1 cellular context compared by ENCODE assay signal in the genomic region with DNA sequence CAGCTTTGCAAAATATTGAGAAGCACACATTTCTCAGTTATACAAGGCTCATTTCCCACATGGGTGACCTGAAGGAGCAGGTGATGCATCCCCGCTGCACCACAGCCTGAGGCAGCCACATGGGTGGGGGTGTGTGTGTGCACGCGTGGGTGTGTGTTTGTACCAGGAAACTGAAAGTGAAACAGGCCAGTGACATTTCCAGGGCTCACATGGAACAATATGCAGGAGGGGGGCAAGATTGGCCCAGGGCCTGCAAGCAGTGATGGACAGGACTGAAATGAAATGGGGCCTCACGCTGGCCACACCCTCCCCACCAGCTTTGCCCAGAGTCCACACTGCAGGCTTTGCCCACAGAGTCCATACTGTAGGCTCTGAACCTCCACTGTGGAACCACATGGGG.
TF ChIP-seq lines count a peak whose summit lies in the region.

No MANE protein-coding gene starts in this region.

TF ChIP-seq in SK-N-SH, 30 proteins besides CTCF, POLR2A, EP300 and RAD21 (continued from another document):
- no peak for TF ChIP-seq REST (IDR thresholded peaks at IDR 0.05; ENCODE audit: low read depth, low read length)
- no peak for TF ChIP-seq NRF1 (IDR thresholded peaks at IDR 0.05; ENCODE audit: low read depth, low read length)
- no peak for TF ChIP-seq FOXM1 (IDR thresholded peaks at IDR 0.05; ENCODE audit: low read depth)
- TF ChIP-seq EZH2phosphoT487 (IDR thresholded peaks at IDR 0.05; ENCODE audit: borderline replicate concordance, low read depth), result no peak
- TF ChIP-seq, protein P1, sequence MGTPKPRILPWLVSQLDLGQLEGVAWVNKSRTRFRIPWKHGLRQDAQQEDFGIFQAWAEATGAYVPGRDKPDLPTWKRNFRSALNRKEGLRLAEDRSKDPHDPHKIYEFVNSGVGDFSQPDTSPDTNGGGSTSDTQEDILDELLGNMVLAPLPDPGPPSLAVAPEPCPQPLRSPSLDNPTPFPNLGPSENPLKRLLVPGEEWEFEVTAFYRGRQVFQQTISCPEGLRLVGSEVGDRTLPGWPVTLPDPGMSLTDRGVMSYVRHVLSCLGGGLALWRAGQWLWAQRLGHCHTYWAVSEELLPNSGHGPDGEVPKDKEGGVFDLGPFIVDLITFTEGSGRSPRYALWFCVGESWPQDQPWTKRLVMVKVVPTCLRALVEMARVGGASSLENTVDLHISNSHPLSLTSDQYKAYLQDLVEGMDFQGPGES (IDR thresholded peaks at IDR 0.05; ENCODE audit: low read depth, low read length), result no peak
- no peak for TF ChIP-seq NFIC (IDR thresholded peaks at IDR 0.05; ENCODE audit: borderline replicate concordance)
